1 cellular context compared by ENCODE assay signal in the genomic region with DNA sequence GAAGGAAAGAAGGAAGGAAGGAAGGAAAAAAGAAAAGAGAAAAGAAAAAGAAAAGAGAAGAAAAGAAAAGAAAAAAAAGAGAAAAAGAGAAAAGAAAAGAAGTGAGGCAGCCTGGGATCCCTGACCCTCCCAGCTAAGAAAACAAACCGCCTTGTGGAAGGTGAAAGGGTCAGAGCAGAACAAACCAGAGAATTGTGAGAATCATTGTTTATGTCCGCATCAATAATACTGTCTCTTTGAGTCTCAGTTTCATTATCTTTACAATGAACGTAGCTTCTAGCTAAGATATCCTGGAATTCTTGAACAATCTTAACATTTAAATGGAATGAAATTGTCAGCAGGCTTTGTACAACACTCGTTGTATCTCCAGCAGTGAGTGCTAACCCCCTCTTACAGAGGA.
TF ChIP-seq lines count a peak whose summit lies in the region.

No MANE protein-coding gene starts in this region.

TF ChIP-seq in endothelial cell of umbilical vein, 7 proteins besides CTCF, POLR2A, EP300 and RAD21 (continued from another document):
- TF ChIP-seq EZH2 (IDR thresholded peaks at IDR 0.05; ENCODE audit: borderline replicate concordance, low read depth, low read length, severe bottlenecking) (no peak), MYC (IDR thresholded peaks at IDR 0.05; ENCODE audit: low read depth, low read length) (no peak), GATA2 (IDR thresholded peaks at IDR 0.05; ENCODE audit: insufficient read depth, insufficient read length, low read depth, low read length) (no peak), JUN (IDR thresholded peaks at IDR 0.05; ENCODE audit: borderline replicate concordance, insufficient read depth, insufficient read length, low read depth) (no peak)
- TF ChIP-seq, protein P1, sequence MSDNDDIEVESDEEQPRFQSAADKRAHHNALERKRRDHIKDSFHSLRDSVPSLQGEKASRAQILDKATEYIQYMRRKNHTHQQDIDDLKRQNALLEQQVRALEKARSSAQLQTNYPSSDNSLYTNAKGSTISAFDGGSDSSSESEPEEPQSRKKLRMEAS (IDR thresholded peaks at IDR 0.05; ENCODE audit: insufficient read depth, insufficient read length) = no peak
